33 cellular contexts compared by ENCODE assay signal in the genomic region with DNA sequence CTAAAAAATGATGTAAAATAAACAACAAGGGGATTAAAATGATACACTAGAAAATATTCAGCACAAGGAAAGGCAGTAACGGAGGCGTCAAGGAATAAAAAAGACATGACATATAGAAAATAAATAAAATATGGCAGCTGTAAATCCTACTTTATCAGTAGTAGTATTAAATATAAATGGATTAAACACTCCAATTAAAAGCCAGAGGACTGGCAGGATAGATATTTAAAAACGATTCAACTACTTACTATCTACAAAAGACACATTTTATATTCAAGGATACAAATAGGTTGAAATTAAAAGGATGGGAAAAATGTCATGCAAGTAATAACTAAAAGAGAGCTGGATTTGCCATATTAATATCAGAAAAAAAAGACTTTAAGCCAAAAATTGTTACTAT.
"Had no signal": no experiment of that assay in that cellular context is flagged by ENCODE, and none has a peak within 500 bp of the region (broad histone marks: within the 10 kb centered on the region; RNA-seq: fewer than 3 reads in every experiment).

No MANE protein-coding gene starts in this region.

- DNase-seq: MG63, MM.1S, NCI-H1048, NCI-H1092, NCI-H1092 treated with DMSO at 0.1 percent for 48 hours, NCI-H1105, NCI-H1105 treated with DMSO at 0.1 percent for 48 hours, NCI-H1417, NCI-H1417 treated with DMSO at 0.1 percent for 48 hours, NCI-H1436, NCI-H1436 treated with DMSO at 0.1 percent for 48 hours, NCI-H146, NCI-H1694, NCI-H1694 treated with DMSO at 0.1 percent for 48 hours, NCI-H187, NCI-H187 treated with DMSO at 0.1 percent for 48 hours, NCI-H1930, NCI-H2029, NCI-H2029 treated with DMSO at 0.1 percent for 48 hours, NCI-H2081, NCI-H2081 treated with DMSO at 0.1 percent for 48 hours, NCI-H2107, NCI-H2171, NCI-H2171 treated with DMSO at 0.1 percent for 48 hours, NCI-H2227 treated with DMSO at 0.1 percent for 48 hours, NCI-H226, NCI-H345, NCI-H446, NCI-H446 treated with DMSO at 0.1 percent for 48 hours, NCI-H510A, NCI-H510A treated with DMSO at 0.1 percent for 48 hours, NCI-H524, NCI-H524 treated with DMSO at 0.1 percent for 48 hours had no signal

- H3K27me3 ChIP-seq: MG63 had no signal

- H3K4me3 ChIP-seq: MG63 had no signal

- H3K36me3 ChIP-seq: MG63 had no signal
